ENCODE assay signal across 8 cellular contexts in the genomic region with DNA sequence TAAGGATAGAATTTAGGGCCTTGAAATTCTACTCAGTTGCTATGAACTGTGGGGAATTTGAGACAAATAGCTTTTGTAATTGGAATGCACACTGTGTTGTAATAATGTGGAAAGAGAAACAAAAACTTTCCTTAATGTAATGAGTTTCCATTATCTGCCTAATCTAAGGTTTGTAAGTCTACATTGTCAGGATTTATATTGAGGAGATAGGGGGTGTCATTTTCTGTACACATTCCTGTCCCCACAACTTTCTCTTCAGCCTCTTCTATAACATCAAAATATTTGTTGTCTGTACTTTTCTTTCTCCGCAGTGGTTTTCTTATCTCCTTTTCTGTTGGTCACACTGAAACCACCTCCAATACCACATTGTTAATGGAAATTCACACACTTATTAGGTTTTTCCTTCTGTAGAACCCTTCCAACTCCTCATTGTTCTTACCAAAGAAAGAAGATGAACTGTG. TPM values are rescaled to one million over a fixed set of nuclear protein-coding genes. Genes with fewer than 3 reads are reported as not detected.
DNase-seq lines count a peak whose midpoint lies in the region; ATAC-seq and TF ChIP-seq lines count a peak whose summit lies in the region.

No MANE protein-coding gene starts in this region.

- peaks cover 0 to 2% (median 0%) of the 10 kb centered on the region in 7 donors for H3K9me3 Mint-ChIP-seq in naive B cell

- peaks cover 41 to 84% (median 57%) of the 10 kb centered on the region in 3 donors for H3K4me1 Mint-ChIP-seq in naive B cell

- no peak for TF ChIP-seq CTCF in choroid plexus epithelial cell (conservative IDR thresholded peaks at IDR 0.05; ENCODE audit: low read depth, low read length)

- ATAC-seq in naive B cell (ENCODE audit: low read depth in 2 of 2) = no peak
- no peak for ATAC-seq in GM21528 (IDR thresholded peaks at IDR 0.05; ENCODE audit: low FRiP score, unreplicated experiment)

- H3K27me3 Mint-ChIP-seq in naive B cell = no peaks in the 10 kb centered on the region

- peak overlapping the region; percentile 87 to 98 (median 94) for H3K27ac Mint-ChIP-seq in naive B cell

- peak overlapping the region; percentile 33 for H3K4me3 ChIP-seq in choroid plexus epithelial cell (ENCODE audit: low read depth, low read length)

- peak overlapping the region; percentile 38 to 79 (median 54) for H3K4me3 Mint-ChIP-seq in naive B cell

- peak; percentile 40 for DNase-seq in AG08395 (ENCODE audit: low spot score)
- peak; percentile 39 for DNase-seq in NAMALWA (ENCODE audit: low spot score)
- DNase-seq in choroid plexus epithelial cell (ENCODE audit: low read depth) = peak; percentile 86
- DNase-seq in naive B cell = no peak
- DNase-seq in NCI-H526 treated with DMSO at 0.1 percent for 48 hours (lab: John Stamatoyannopoulos, UW) = no peak
- no peak for DNase-seq in NCI-H2171 (lab: John Stamatoyannopoulos, UW)
- no peak for DNase-seq in NCI-H2227 treated with DMSO at 0.1 percent for 48 hours (lab: John Stamatoyannopoulos, UW)

- peaks cover 17 to 46% of the 10 kb centered on the region in 2 donors for H3K36me3 Mint-ChIP-seq in naive B cell

RNA-seq across cellular contexts. Expression of a gene that starts 41.5 kb away (rescaled TPM):
- polyA plus RNA-seq in naive B cell (ENCODE audit: low read depth in 6 of 6) = 100 to 1,000 TPM in 5 of 6 donors, 10 to 100 TPM in 1; 68.6 to 165 (median 122) TPM

Comparison
In these comparisons a context has a peak if more than half of its experiments do, and no peak if none do; other contexts are left out.
1. DNase-seq: peak in AG08395 (single experiment), NAMALWA (single experiment) and choroid plexus epithelial cell (single experiment); none in naive B cell (single experiment), NCI-H526 treated with DMSO at 0.1 percent for 48 hours (single experiment), NCI-H2171 (single experiment) and NCI-H2227 treated with DMSO at 0.1 percent for 48 hours (single experiment).